23 cellular contexts compared by ENCODE assay signal in the genomic region with DNA sequence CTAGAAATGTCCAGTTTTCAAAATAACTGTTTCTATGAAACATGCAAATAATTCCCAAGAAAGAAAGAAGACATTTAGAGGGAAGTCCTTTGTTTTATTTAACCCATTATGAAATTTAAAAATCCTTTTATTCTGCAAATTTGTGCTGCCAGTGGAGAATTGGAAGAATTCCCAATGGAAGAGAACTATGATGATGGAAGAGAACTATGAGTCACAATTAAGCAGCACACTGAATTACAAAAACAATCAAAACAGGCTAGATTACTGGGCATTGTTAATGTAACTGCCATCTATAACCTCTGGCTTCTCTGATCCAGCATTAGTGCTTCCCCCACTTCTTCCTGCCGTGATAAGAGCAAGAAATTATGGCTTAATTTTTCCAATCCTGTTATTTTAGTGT.
DNase-seq lines count a peak whose midpoint lies in the region; TF ChIP-seq lines count a peak whose summit lies in the region.
"Had no signal": no experiment of that assay in that cellular context is flagged by ENCODE, and none has a peak within 500 bp of the region (broad histone marks: within the 10 kb centered on the region; RNA-seq: fewer than 3 reads in every experiment).

No MANE protein-coding gene starts in this region.

- no peak for TF ChIP-seq CTCF in transverse colon (IDR thresholded peaks at IDR 0.05)

- H3K4me1 ChIP-seq in transverse colon, result no peaks in the 10 kb centered on the region
- H3K4me1 ChIP-seq: testis had no signal

- no peak overlapping the region for H3K4me3 ChIP-seq in transverse colon
- H3K4me3 ChIP-seq: testis had no signal

- WGBS in transverse colon (ENCODE audit: low coverage in 1 of 2), 2 donors, result 40 to 59% methylated on average over 1 of the region's 1 CpG

- no peak overlapping the region for H3K27ac ChIP-seq in transverse colon
- H3K27ac ChIP-seq: KMS-11, RWPE1, testis had no signal

- DNase-seq in AG08395 (ENCODE audit: low spot score) (peak; percentile 4), HT1080 (ENCODE audit: low read depth) (peak; percentile 18), dermis blood vessel endothelial cell (peak; percentile 82), foreskin melanocyte (peak; percentile 16), cerebellar nuclear complex (lab: John Stamatoyannopoulos, UW) (no peak), NCI-H1436 treated with DMSO at 0.1 percent for 48 hours (lab: John Stamatoyannopoulos, UW) (no peak), GF-D8 (lab: John Stamatoyannopoulos, UW) (no peak), transverse colon (no peak)
- DNase-seq: ACHN; activated CD8-positive, alpha-beta T cell treated with anti-CD3 and anti-CD28 coated beads for 36 hours; activated naive CD4-positive, alpha-beta T cell; activated T-cell treated with anti-CD3 and anti-CD28 coated beads, Interleukin-2, amount 50 U/mL, for 1 hour; DMS 273 treated with DMSO at 0.1 percent for 48 hours; effector memory CD4-positive, alpha-beta T cell; foreskin fibroblast; NCI-H1048; NCI-H2029 treated with DMSO at 0.1 percent for 48 hours; posterior cingulate gyrus; SK-N-SH; T1000; testis had no signal

- no peaks in the 10 kb centered on the region for H3K9me3 ChIP-seq in transverse colon
- H3K9me3 ChIP-seq: SK-N-SH, testis had no signal

- no peak for TF ChIP-seq POLR2A in transverse colon (IDR thresholded peaks at IDR 0.05)

- TF ChIP-seq EP300 in transverse colon (IDR thresholded peaks at IDR 0.05; ENCODE audit: low read depth), result no peak

- H3K27me3 ChIP-seq in transverse colon, result no peaks in the 10 kb centered on the region
- H3K27me3 ChIP-seq: testis had no signal

- H3K36me3 ChIP-seq in transverse colon, result no peaks in the 10 kb centered on the region

- in situ Hi-C loops in transverse colon (cut with MboI; ENCODE audit: low pct_ligation_motif_present in 1 of 4, low pct_unique_long_range_greater_than_20kb in 1 of 4, low sequenced_read_pairs in 3 of 4), result no loop called here

- intact Hi-C loops in transverse colon (cut with DNase I; ENCODE audit: low total_unique reads), result no loop called here

Comparison
In these comparisons a context has a peak if more than half of its experiments do, and no peak if none do; other contexts are left out.
1. DNase-seq: peak in AG08395 (single experiment), HT1080 (single experiment), dermis blood vessel endothelial cell (single experiment) and foreskin melanocyte (single experiment); none in cerebellar nuclear complex (0 of 2), NCI-H1436 treated with DMSO at 0.1 percent for 48 hours (single experiment), GF-D8 (single experiment) and transverse colon (single experiment).